ENCODE assay signal across 1 cellular context in genomic region chr12:12498210-12498609, GRCh38.
TF ChIP-seq lines count a peak whose summit lies in the region.

No MANE protein-coding gene starts in this region.

TF ChIP-seq in HEK293, 187 proteins besides CTCF, POLR2A, EP300 and RAD21 (continued from another document):
- TF ChIP-seq, protein P1, sequence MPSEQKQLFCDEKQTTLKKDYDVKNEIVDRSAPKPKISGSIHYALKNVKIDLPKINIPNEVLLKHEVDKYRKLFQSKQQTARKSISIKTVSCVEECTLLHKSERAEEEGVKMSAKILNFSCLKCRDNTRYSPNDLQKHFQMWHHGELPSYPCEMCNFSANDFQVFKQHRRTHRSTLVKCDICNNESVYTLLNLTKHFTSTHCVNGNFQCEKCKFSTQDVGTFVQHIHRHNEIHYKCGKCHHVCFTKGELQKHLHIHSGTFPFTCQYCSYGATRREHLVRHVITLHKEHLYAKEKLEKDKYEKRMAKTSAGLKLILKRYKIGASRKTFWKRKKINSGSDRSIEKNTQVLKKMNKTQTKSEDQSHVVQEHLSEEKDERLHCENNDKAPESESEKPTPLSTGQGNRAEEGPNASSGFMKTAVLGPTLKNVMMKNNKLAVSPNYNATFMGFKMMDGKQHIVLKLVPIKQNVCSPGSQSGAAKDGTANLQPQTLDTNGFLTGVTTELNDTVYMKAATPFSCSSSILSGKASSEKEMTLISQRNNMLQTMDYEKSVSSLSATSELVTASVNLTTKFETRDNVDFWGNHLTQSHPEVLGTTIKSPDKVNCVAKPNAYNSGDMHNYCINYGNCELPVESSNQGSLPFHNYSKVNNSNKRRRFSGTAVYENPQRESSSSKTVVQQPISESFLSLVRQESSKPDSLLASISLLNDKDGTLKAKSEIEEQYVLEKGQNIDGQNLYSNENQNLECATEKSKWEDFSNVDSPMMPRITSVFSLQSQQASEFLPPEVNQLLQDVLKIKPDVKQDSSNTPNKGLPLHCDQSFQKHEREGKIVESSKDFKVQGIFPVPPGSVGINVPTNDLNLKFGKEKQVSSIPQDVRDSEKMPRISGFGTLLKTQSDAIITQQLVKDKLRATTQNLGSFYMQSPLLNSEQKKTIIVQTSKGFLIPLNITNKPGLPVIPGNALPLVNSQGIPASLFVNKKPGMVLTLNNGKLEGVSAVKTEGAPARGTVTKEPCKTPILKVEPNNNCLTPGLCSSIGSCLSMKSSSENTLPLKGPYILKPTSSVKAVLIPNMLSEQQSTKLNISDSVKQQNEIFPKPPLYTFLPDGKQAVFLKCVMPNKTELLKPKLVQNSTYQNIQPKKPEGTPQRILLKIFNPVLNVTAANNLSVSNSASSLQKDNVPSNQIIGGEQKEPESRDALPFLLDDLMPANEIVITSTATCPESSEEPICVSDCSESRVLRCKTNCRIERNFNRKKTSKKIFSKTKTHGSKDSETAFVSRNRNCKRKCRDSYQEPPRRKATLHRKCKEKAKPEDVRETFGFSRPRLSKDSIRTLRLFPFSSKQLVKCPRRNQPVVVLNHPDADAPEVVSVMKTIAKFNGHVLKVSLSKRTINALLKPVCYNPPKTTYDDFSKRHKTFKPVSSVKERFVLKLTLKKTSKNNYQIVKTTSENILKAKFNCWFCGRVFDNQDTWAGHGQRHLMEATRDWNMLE (tag by site-specific recombination; conservative IDR thresholded peaks at IDR 0.05; ENCODE audit: low read depth): peak; percentile 55; the same call in 1 of the 2 replicates
- peak; percentile 21; the same call in 1 of the 2 replicates for TF ChIP-seq ZNF555 (tag by site-specific recombination; conservative IDR thresholded peaks at IDR 0.05)
- TF ChIP-seq ZNF174 (tag by site-specific recombination; IDR thresholded peaks at IDR 0.05): no peak
